Comparison of ENCODE assay signal across 7 cellular contexts in genomic region chr11:12330491-12331231, GRCh38. TPM values are rescaled to one million over a fixed set of nuclear protein-coding genes. Genes with fewer than 3 reads are reported as not detected.
DNase-seq lines count a peak whose midpoint lies in the region; ATAC-seq lines count a peak whose summit lies in the region.

No MANE protein-coding gene starts in this region.

- DNase-seq in NCI-H128 (lab: John Stamatoyannopoulos, UW; ENCODE audit: unreplicated experiment), result peak; percentile 85
- DNase-seq in SK-MEL-5 (ENCODE audit: low read depth, low spot score), result peak; percentile 54
- peak in 42 of 51 donors; percentile 2 to 93 (median 52) for DNase-seq in hypothalamus (lab: John Stamatoyannopoulos, UW)
- peak; percentile 94 for DNase-seq in superior temporal gyrus (ENCODE audit: extremely low spot score)
- no peak for DNase-seq in SHP77 (lab: John Stamatoyannopoulos, UW)
- DNase-seq in A172 (ENCODE audit: low spot score), result no peak

- in situ Hi-C loops in SK-MEL-5 (cut with HindIII; ENCODE audit: low pct_unique_long_range_greater_than_20kb, low sequenced_read_pairs), result no loop called here

- ATAC-seq in GM18873 (IDR thresholded peaks at IDR 0.05; ENCODE audit: low FRiP score, unreplicated experiment), result no peak

RNA-seq across cellular contexts. Expression of gene PARVA, which starts 46.7 kb away (rescaled TPM):
- 12.9 and 13.2 TPM in 2 replicates for total RNA-seq in SK-MEL-5 (2014; rRNA removed; shearing (Covaris generic))
- polyA plus RNA-seq in SK-MEL-5 (2015; cell fraction: cytosol; rRNA removed), result 15.7 and 23.1 TPM in 2 replicates
- 5.0 and 6.7 TPM in 2 replicates for polyA plus RNA-seq in SK-MEL-5 (2015; cell fraction: nucleus; rRNA removed)
- 41.4 and 53.8 TPM in 2 replicates for total RNA-seq in A172 (2014; rRNA removed; shearing (Covaris generic))

Comparison
In these comparisons a context has a peak if more than half of its experiments do, and no peak if none do; other contexts are left out.
1. DNase-seq: peak in NCI-H128 (single experiment), SK-MEL-5 (single experiment), hypothalamus (42 of 51) and superior temporal gyrus (single experiment); none in SHP77 (0 of 2) and A172 (single experiment).